1 cellular context compared by ENCODE assay signal in genomic region chr11:64518928-64519327, GRCh38.
TF ChIP-seq lines count a peak whose summit lies in the region.

No MANE protein-coding gene starts in this region.

TF ChIP-seq in K562, 482 proteins besides CTCF, POLR2A, EP300 and RAD21:
- TF ChIP-seq FUS (optimal IDR thresholded peaks at IDR 0.05; ENCODE audit: low read depth, low read length): no peak
- no peak for TF ChIP-seq KLF1 (tag; IDR thresholded peaks at IDR 0.05)
- TF ChIP-seq ZBTB9 (CRISPR knock-in tag; IDR thresholded peaks at IDR 0.05): no peak
- 0 out of 2 replicates have a peak, but pooled peaks have one; percentile 13 for TF ChIP-seq CEBPB (tag; IDR thresholded peaks at IDR 0.05)
- TF ChIP-seq HEY1 (CRISPR knock-in tag; IDR thresholded peaks at IDR 0.05; ENCODE audit: borderline replicate concordance): no peak
- TF ChIP-seq FOSL1 (tag; conservative IDR thresholded peaks at IDR 0.05): peak; percentile 71
- no peak for TF ChIP-seq RUNX1 (IDR thresholded peaks at IDR 0.05; ENCODE audit: low read depth)
- TF ChIP-seq ZC3H4 (CRISPR knock-in tag; IDR thresholded peaks at IDR 0.05; ENCODE audit: borderline replicate concordance): no peak
- no peak for TF ChIP-seq ZNF212 (CRISPR knock-in tag; IDR thresholded peaks at IDR 0.05)
- peak; percentile 30 for TF ChIP-seq CBFA2T3 (IDR thresholded peaks at IDR 0.05)
- TF ChIP-seq KDM2B (CRISPR knock-in tag; IDR thresholded peaks at IDR 0.05): no peak
- no peak for TF ChIP-seq NFATC3 (IDR thresholded peaks at IDR 0.05)
- no peak for TF ChIP-seq OTX1 (CRISPR knock-in tag; IDR thresholded peaks at IDR 0.05)
- no peak for TF ChIP-seq ZNF280B (CRISPR knock-in tag; IDR thresholded peaks at IDR 0.05)
- no peak for TF ChIP-seq GABPB2 (CRISPR knock-in tag; conservative IDR thresholded peaks at IDR 0.05)
- TF ChIP-seq TAF1 (IDR thresholded peaks at IDR 0.05; ENCODE audit: control insufficient read depth, extremely low read depth, insufficient read depth, low read length, severe bottlenecking): no peak
- TF ChIP-seq TCF3 (CRISPR knock-in tag; IDR thresholded peaks at IDR 0.05): peak; percentile 39; the same call in 1 of the 2 replicates
- no peak for TF ChIP-seq NCOA4 (IDR thresholded peaks at IDR 0.05; ENCODE audit: partially characterized antibody)
- TF ChIP-seq AFF4 (CRISPR knock-in tag; IDR thresholded peaks at IDR 0.05): no peak
- TF ChIP-seq JUNB (CRISPR knock-in tag; conservative IDR thresholded peaks at IDR 0.05): no peak
- no peak for TF ChIP-seq PRPF4 (IDR thresholded peaks at IDR 0.05; ENCODE audit: insufficient read depth, low read depth, low read length, poor library complexity, severe bottlenecking)
- TF ChIP-seq CTBP1 (IDR thresholded peaks at IDR 0.05; ENCODE audit: borderline replicate concordance): no peak
- TF ChIP-seq NCOA2 (IDR thresholded peaks at IDR 0.05; ENCODE audit: partially characterized antibody in 2 of 2): no peak
- TF ChIP-seq CBFA2T2 (conservative IDR thresholded peaks at IDR 0.05): 0 out of 2 replicates have a peak, but pooled peaks have one; percentile 4
- no peak for TF ChIP-seq MAZ (CRISPR knock-in tag; conservative IDR thresholded peaks at IDR 0.05 in 1 of 2, IDR thresholded peaks at IDR 0.05 in 1 of 2)
- no peak for TF ChIP-seq HCFC1 (IDR thresholded peaks at IDR 0.05; ENCODE audit: low read depth, low read length)
- TF ChIP-seq E2F1 (CRISPR knock-in tag; IDR thresholded peaks at IDR 0.05): no peak
- no peak for TF ChIP-seq ZEB2 (IDR thresholded peaks at IDR 0.05)
- TF ChIP-seq ATF3 (IDR thresholded peaks at IDR 0.05): peak; percentile 28; the same call in 1 of the 2 replicates
- TF ChIP-seq ATF3 (CRISPR knock-in tag; conservative IDR thresholded peaks at IDR 0.05): no peak
- no peak for TF ChIP-seq BMI1 (IDR thresholded peaks at IDR 0.05; ENCODE audit: low read length)
- TF ChIP-seq TRIM24 (IDR thresholded peaks at IDR 0.05): no peak
- TF ChIP-seq ELF4 (CRISPR knock-in tag; IDR thresholded peaks at IDR 0.05): no peak
- no peak for TF ChIP-seq LCOR (CRISPR knock-in tag; IDR thresholded peaks at IDR 0.05)
- TF ChIP-seq HDAC2 (IDR thresholded peaks at IDR 0.05): no peak
- no peak for TF ChIP-seq CEBPG (CRISPR knock-in tag; IDR thresholded peaks at IDR 0.05)
- TF ChIP-seq CEBPG (tag; conservative IDR thresholded peaks at IDR 0.05 in 1 of 2, IDR thresholded peaks at IDR 0.05 in 1 of 2): 0 out of 4 replicates have a peak, but pooled peaks of 1 of the 2 experiments have one; percentile 30
